Comparison of ENCODE assay signal across 1 cellular context in the genomic region with DNA sequence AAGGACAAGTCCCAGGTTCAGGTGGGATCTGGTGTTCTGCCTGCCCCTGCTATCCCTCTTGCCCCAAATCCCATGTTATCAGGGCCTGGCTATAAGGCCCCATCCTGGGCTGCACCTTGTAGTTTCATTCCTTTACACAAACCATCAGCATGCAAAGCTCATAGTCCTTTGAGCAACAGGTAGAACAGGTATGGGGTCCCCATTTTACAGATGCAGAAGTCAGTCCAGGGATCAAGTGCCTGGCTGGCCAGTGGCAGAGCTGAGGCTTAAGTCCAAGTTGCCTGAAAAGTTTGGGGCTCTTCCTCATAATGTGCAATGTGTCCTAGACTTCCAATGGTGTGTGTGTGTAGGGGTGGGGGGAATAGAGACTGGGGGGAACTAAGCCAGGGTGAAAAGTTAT.
TF ChIP-seq lines count a peak whose summit lies in the region.

No MANE protein-coding gene starts in this region.

TF ChIP-seq in HepG2, 621 proteins besides CTCF, POLR2A, EP300 and RAD21:
- no peak for TF ChIP-seq YEATS2 (CRISPR knock-in tag; IDR thresholded peaks at IDR 0.05; ENCODE audit: borderline replicate concordance)
TF ChIP-seq in HepG2: peak in this region for 0.
